22 cellular contexts compared by ENCODE assay signal in the genomic region with DNA sequence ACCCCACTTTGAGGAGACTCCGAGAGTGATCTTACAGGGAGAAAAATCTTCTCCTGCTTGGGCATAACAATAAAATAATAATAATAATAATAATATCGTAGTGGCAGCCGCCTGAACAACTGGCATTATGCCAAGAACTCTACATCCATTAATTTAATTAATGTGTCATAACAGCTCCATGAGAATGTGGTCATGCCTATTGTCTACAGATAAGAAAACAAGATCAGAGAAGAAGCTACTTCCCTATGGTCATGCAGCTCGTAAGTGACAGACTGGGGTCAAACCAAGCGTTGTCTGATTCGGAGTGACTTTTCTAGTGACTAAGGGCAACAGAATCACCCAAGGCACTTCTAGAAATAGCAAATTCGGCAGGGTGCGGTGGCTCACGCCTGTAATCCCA. TPM values are rescaled to one million over a fixed set of nuclear protein-coding genes. Genes with fewer than 3 reads are reported as not detected.
"Had no signal": no experiment of that assay in that cellular context is flagged by ENCODE, and none has a peak within 500 bp of the region (broad histone marks: within the 10 kb centered on the region; RNA-seq: fewer than 3 reads in every experiment).

No MANE protein-coding gene starts in this region.

- DNase-seq: effector CD4-positive, alpha-beta T cell; heart left ventricle; hippocampal formation; kidney glomerular epithelial cell; mammary epithelial cell; mucosa of descending colon; naive thymus-derived CD8-positive, alpha-beta T cell; posterior cingulate gyrus; small intestine; stimulated activated CD4-positive, alpha-beta T cell treated with anti-CD3 and anti-CD28 coated beads, Interleukin-12 subunit alpha, Interleukin-12 subunit beta, amount 100 ng/mL, for 4 hours; stimulated activated CD4-positive, alpha-beta T cell treated with anti-CD3 and anti-CD28 coated beads, Interleukin-2, amount 100 ng/mL, for 48 hours; stimulated activated naive CD4-positive, alpha-beta T cell treated with Interleukin-2 at 50 U/mL for 16 hours had no signal

- H3K9me3 ChIP-seq: heart left ventricle, mucosa of descending colon, neutrophil had no signal

- H3K4me3 ChIP-seq: coronary artery, heart left ventricle, mucosa of descending colon had no signal

- H3K36me3 ChIP-seq: heart left ventricle, neutrophil had no signal

- H3K27me3 ChIP-seq: heart left ventricle had no signal

- H3K27ac ChIP-seq: coronary artery, heart left ventricle, neutrophil had no signal

RNA-seq across cellular contexts. Expression of a gene that starts 11.8 kb away (rescaled TPM):
- total RNA-seq: dermis microvascular lymphatic vessel endothelial cell, esophagus mucosa, fibroblast of lung, frontal cortex, glomerular endothelial cell, heart left ventricle, mammary epithelial cell, osteoblast, pulmonary artery endothelial cell had no signal
- polyA plus RNA-seq: heart left ventricle, mammary epithelial cell, neural cell, small intestine had no signal
